In the genomic region with DNA sequence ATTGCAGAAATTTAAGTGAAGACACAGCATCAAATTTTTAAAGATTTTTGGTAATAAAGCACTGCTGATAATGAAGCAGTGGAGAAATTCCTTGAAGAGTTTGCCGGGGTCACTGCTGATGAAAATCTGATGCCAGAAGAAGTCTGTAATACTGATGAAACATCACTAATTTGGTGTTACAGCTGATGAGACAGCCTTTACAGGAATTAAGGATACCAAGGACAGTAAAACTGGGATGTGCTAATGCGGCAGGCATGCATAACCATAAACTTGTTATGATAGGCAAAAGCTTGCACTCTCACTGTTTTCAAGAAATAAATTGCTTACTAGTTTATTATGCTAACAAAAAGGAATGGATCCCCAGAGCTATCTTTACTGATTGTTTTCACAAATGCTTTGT, we compare ENCODE assay signal across 20 cellular contexts. TPM values are rescaled to one million over a fixed set of nuclear protein-coding genes. Genes with fewer than 3 reads are reported as not detected.
"Had no signal": no experiment of that assay in that cellular context is flagged by ENCODE, and none has a peak within 500 bp of the region (broad histone marks: within the 10 kb centered on the region; RNA-seq: fewer than 3 reads in every experiment).

No MANE protein-coding gene starts in this region.

- H3K27me3 Mint-ChIP-seq: activated CD4-positive, alpha-beta memory T cell treated with anti-CD3 and anti-CD28 coated beads, Interleukin-2, amount 10 ng/mL, durations not matched to agents 7 days and 5 days; central memory CD8-positive, alpha-beta T cell; naive B cell; stimulated activated naive CD8-positive, alpha-beta T cell treated with anti-CD3 and anti-CD28 coated beads, Interleukin-15, amount 100 ng/mL, for 72 hours had no signal

- H3K4me1 Mint-ChIP-seq: activated CD4-positive, alpha-beta memory T cell treated with anti-CD3 and anti-CD28 coated beads, Interleukin-2, amount 10 ng/mL, durations not matched to agents 7 days and 5 days; central memory CD8-positive, alpha-beta T cell; stimulated activated naive CD8-positive, alpha-beta T cell treated with anti-CD3 and anti-CD28 coated beads, Interleukin-15, amount 100 ng/mL, for 72 hours had no signal

- H3K4me3 ChIP-seq: heart right ventricle, skin epidermis, testis, upper lobe of right lung had no signal

- H3K36me3 Mint-ChIP-seq: naive B cell had no signal

- H3K9me3 Mint-ChIP-seq: activated T-cell treated with anti-CD3 and anti-CD28 coated beads, Interleukin-2, amount 50 U/mL, for 72 hours; central memory CD8-positive, alpha-beta T cell; T-helper 2 cell treated with Interferon-gamma antibody and Interleukin-4, amounts not matched to agents 5 μg/mL and 100 μg/mL, for 36 hours had no signal

- H3K27ac Mint-ChIP-seq: activated CD4-positive, alpha-beta memory T cell treated with anti-CD3 and anti-CD28 coated beads, Interleukin-2, amount 10 ng/mL, durations not matched to agents 7 days and 5 days; activated T-cell treated with anti-CD3 and anti-CD28 coated beads, Interleukin-2, amount 50 U/mL, for 72 hours; mesothelial cell of epicardium; stimulated activated naive CD8-positive, alpha-beta T cell treated with anti-CD3 and anti-CD28 coated beads, Interleukin-15, amount 100 ng/mL, for 72 hours; T-helper 2 cell treated with Interferon-gamma antibody and Interleukin-4, amounts not matched to agents 5 μg/mL and 100 μg/mL, for 36 hours had no signal

- DNase-seq: activated CD4-positive, alpha-beta memory T cell treated with anti-CD3 and anti-CD28 coated beads, Interleukin-2, amount 10 ng/mL, durations not matched to agents 7 days and 5 days; activated naive CD4-positive, alpha-beta T cell; activated T-cell treated with anti-CD3 and anti-CD28 coated beads, Interleukin-2, amount 50 U/mL, for 72 hours; cortex of kidney; effector memory CD4-positive, alpha-beta T cell; heart right ventricle; islet precursor cell; left ventricle myocardium superior; naive B cell; retina; stimulated activated CD4-positive, alpha-beta T cell treated with anti-CD3 and anti-CD28 coated beads, Interleukin-4, amount 100 ng/mL, for 4 hours; stimulated activated naive CD8-positive, alpha-beta T cell treated with anti-CD3 and anti-CD28 coated beads, Interleukin-15, amount 100 ng/mL, for 72 hours; SW 1271; testis; upper lobe of right lung had no signal

- ATAC-seq: activated T-cell treated with anti-CD3 and anti-CD28 coated beads, Interleukin-2, amount 50 U/mL, for 72 hours; esophagus mucosa; heart right ventricle; left ventricle myocardium superior; stimulated activated naive CD8-positive, alpha-beta T cell treated with anti-CD3 and anti-CD28 coated beads, Interleukin-15, amount 100 ng/mL, for 72 hours; upper lobe of right lung had no signal

- H3K4me3 Mint-ChIP-seq: activated CD4-positive, alpha-beta memory T cell treated with anti-CD3 and anti-CD28 coated beads, Interleukin-2, amount 10 ng/mL, durations not matched to agents 7 days and 5 days; activated T-cell treated with anti-CD3 and anti-CD28 coated beads, Interleukin-2, amount 50 U/mL, for 72 hours; central memory CD8-positive, alpha-beta T cell; mesothelial cell of epicardium; naive B cell; stimulated activated naive CD8-positive, alpha-beta T cell treated with anti-CD3 and anti-CD28 coated beads, Interleukin-15, amount 100 ng/mL, for 72 hours; T-helper 2 cell treated with Interferon-gamma antibody and Interleukin-4, amounts not matched to agents 5 μg/mL and 100 μg/mL, for 36 hours had no signal

RNA-seq across cellular contexts. Expression of a gene that starts 52.9 kb away (rescaled TPM):
- total RNA-seq: activated CD4-positive, alpha-beta memory T cell treated with anti-CD3 and anti-CD28 coated beads, Interleukin-2, amount 10 ng/mL, durations not matched to agents 7 days and 5 days; activated T-cell treated with anti-CD3 and anti-CD28 coated beads, Interleukin-2, amount 50 U/mL, for 72 hours had no signal
